16 cellular contexts compared by ENCODE assay signal in genomic region chr9:132458432-132458831, GRCh38. TPM values are rescaled to one million over a fixed set of nuclear protein-coding genes. Genes with fewer than 3 reads are reported as not detected.
DNase-seq lines count a peak whose midpoint lies in the region; ATAC-seq, FAIRE-seq and TF ChIP-seq lines count a peak whose summit lies in the region.
"Had no signal": no experiment of that assay in that cellular context is flagged by ENCODE, and none has a peak within 500 bp of the region (broad histone marks: within the 10 kb centered on the region; RNA-seq: fewer than 3 reads in every experiment).

No MANE protein-coding gene starts in this region.

- H3K9me3 ChIP-seq in HepG2 (ENCODE audit: low read length) = no peaks in the 10 kb centered on the region
- H3K9me3 ChIP-seq in right lobe of liver = no peaks in the 10 kb centered on the region
- H3K9me3 ChIP-seq in gastrocnemius medialis = no peaks in the 10 kb centered on the region
- H3K9me3 ChIP-seq: BLaER1 treated with 17β-estradiol and CSF1 and Interleukin-3, amounts not matched to agents 10 nM and 100 nM had no signal

- no peak for TF ChIP-seq RAD21 in HepG2 (CRISPR knock-in tag; IDR thresholded peaks at IDR 0.05)

- intact Hi-C loops in HepG2 (cut with micrococcal nuclease; ENCODE audit: unreplicated experiment) (no loop called here), right lobe of liver (cut with DNase I) (no loop called here), gastrocnemius medialis (cut with DNase I; ENCODE audit: low total_unique reads) (no loop called here)

- H3K27me3 Mint-ChIP-seq in chondrocyte (ENCODE audit: low read depth) (peaks cover 7% of the 10 kb centered on the region), nephron progenitor cell (ENCODE audit: low read depth, poor library complexity) (peaks cover 3% of the 10 kb centered on the region)

- H3K4me1 ChIP-seq in HepG2 (ENCODE audit: insufficient read depth, low read length) = no peaks in the 10 kb centered on the region
- no peaks in the 10 kb centered on the region for H3K4me1 ChIP-seq in right lobe of liver
- no peaks in the 10 kb centered on the region for H3K4me1 ChIP-seq in gastrocnemius medialis
- H3K4me1 ChIP-seq: BLaER1 treated with 17β-estradiol and CSF1 and Interleukin-3, amounts not matched to agents 10 nM and 100 nM had no signal

- ATAC-seq in HepG2 (peak; percentile 43; the same call in 1 of the 3 replicates), right lobe of liver (no peak), gastrocnemius medialis (no peak)

- POLR2A ChIA-PET in HepG2 (lab: Yijun Ruan, JAX) = no interaction called here

- no peak for TF ChIP-seq POLR2A in HepG2 (IDR thresholded peaks at IDR 0.05; ENCODE audit: insufficient read depth in 1 of 2, low read depth in 2 of 2, low read length in 2 of 2)
- no peak for TF ChIP-seq POLR2A in right lobe of liver (IDR thresholded peaks at IDR 0.05)
- TF ChIP-seq POLR2A in gastrocnemius medialis (IDR thresholded peaks at IDR 0.05) = no peak

- H3K4me3 Mint-ChIP-seq in chondrocyte (ENCODE audit: unreplicated experiment) = no peak overlapping the region
- H3K4me3 Mint-ChIP-seq in nephron progenitor cell = peak overlapping the region; percentile 56
- H3K4me3 Mint-ChIP-seq: CD4-positive, CD25-positive, alpha-beta regulatory T cell had no signal

- no peak for FAIRE-seq in HepG2 (lab: Jason Lieb, UNC)

- H3K27ac Mint-ChIP-seq in chondrocyte (ENCODE audit: unreplicated experiment) (no peak overlapping the region), nephron progenitor cell (no peak overlapping the region)

- H3K4me1 Mint-ChIP-seq in chondrocyte (ENCODE audit: low read depth) (no peaks in the 10 kb centered on the region), nephron progenitor cell (peaks cover 53% of the 10 kb centered on the region)
- H3K4me1 Mint-ChIP-seq: CD4-positive, CD25-positive, alpha-beta regulatory T cell had no signal

- in situ Hi-C loops in HepG2 (cut with HindIII; ENCODE audit: extremely low pct_ligation_motif_present, low pct_unique_long_range_greater_than_20kb) (no loop called here), gastrocnemius medialis (cut with MboI; ENCODE audit: low sequenced_read_pairs in 4 of 4) (no loop called here)

- no peak overlapping the region for H2AFZ ChIP-seq in HepG2 (ENCODE audit: low read length)
- H2AFZ ChIP-seq: GM23248 had no signal

- H3K4me2 ChIP-seq in HepG2 (ENCODE audit: low read depth, low read length) = no peak overlapping the region
- H3K4me2 ChIP-seq: BLaER1 treated with 17β-estradiol and CSF1 and Interleukin-3, amounts not matched to agents 10 nM and 100 nM had no signal

- H3K36me3 Mint-ChIP-seq in chondrocyte (ENCODE audit: low read depth) (no peaks in the 10 kb centered on the region), nephron progenitor cell (ENCODE audit: low read depth) (no peaks in the 10 kb centered on the region)
- H3K36me3 Mint-ChIP-seq: CD4-positive, CD25-positive, alpha-beta regulatory T cell had no signal

- no peaks in the 10 kb centered on the region for H4K20me1 ChIP-seq in HepG2 (ENCODE audit: insufficient read depth, low read length)
- H4K20me1 ChIP-seq: BLaER1 treated with 17β-estradiol and CSF1 and Interleukin-3, amounts not matched to agents 10 nM and 100 nM had no signal

- no peaks in the 10 kb centered on the region for H3K36me3 ChIP-seq in HepG2 (replicated peaks in 1 of 2; ENCODE audit: control insufficient read depth in 1 of 2, insufficient read depth in 2 of 2, low read length in 2 of 2)
- no peaks in the 10 kb centered on the region for H3K36me3 ChIP-seq in right lobe of liver
- no peaks in the 10 kb centered on the region for H3K36me3 ChIP-seq in gastrocnemius medialis
- H3K36me3 ChIP-seq: BLaER1 treated with 17β-estradiol and CSF1 and Interleukin-3, amounts not matched to agents 10 nM and 100 nM had no signal

- H3K9ac ChIP-seq in HepG2 (ENCODE audit: insufficient read depth, low read depth, low read length) = no peak overlapping the region
- H3K9ac ChIP-seq: BLaER1 treated with 17β-estradiol and CSF1 and Interleukin-3, amounts not matched to agents 10 nM and 100 nM; GM23248 had no signal

- no peak for TF ChIP-seq CTCF in HepG2 (CRISPR knock-in tag; IDR thresholded peaks at IDR 0.05)
- TF ChIP-seq CTCF in right lobe of liver (IDR thresholded peaks at IDR 0.05) = no peak
- TF ChIP-seq CTCF in chondrocyte (IDR thresholded peaks at IDR 0.05) = peak; percentile 19
- no peak for TF ChIP-seq CTCF in nephron progenitor cell (IDR thresholded peaks at IDR 0.05)
- TF ChIP-seq CTCF in gastrocnemius medialis (IDR thresholded peaks at IDR 0.05 in 4 of 5, conservative IDR thresholded peaks at IDR 0.05 in 1 of 5) = no peak

- no peak overlapping the region for H3K4me3 ChIP-seq in HepG2 (replicated peaks in 1 of 3; ENCODE audit: insufficient read depth in 1 of 3, low read depth in 2 of 3, low read length in 3 of 3)
- H3K4me3 ChIP-seq in right lobe of liver = no peak overlapping the region
- no peak overlapping the region for H3K4me3 ChIP-seq in gastrocnemius medialis
- H3K4me3 ChIP-seq: BLaER1 treated with 17β-estradiol and CSF1 and Interleukin-3, amounts not matched to agents 10 nM and 100 nM; GM23248 had no signal

- H3K79me2 ChIP-seq in HepG2 (ENCODE audit: insufficient read depth, low read length) = no peaks in the 10 kb centered on the region

- 66% methylated on average over 8 of the region's 8 CpGs for WGBS in HepG2 (ENCODE audit: low lambda C conversion rate)
- 76% methylated on average over 8 of the region's 8 CpGs for WGBS in right lobe of liver (ENCODE audit: insufficient coverage, low coverage, low lambda C conversion rate, missing lambda C conversion rate)

- no peak for TF ChIP-seq EP300 in HepG2 (IDR thresholded peaks at IDR 0.05; ENCODE audit: low read depth in 2 of 2, low read length in 2 of 2)
- no peak for TF ChIP-seq EP300 in HepG2 (CRISPR knock-in tag; IDR thresholded peaks at IDR 0.05; ENCODE audit: borderline replicate concordance)

- H3K9me3 Mint-ChIP-seq in chondrocyte (ENCODE audit: low read depth) = no peaks in the 10 kb centered on the region
- no peaks in the 10 kb centered on the region for H3K9me3 Mint-ChIP-seq in nephron progenitor cell

- H3K27me3 ChIP-seq in HepG2 (ENCODE audit: control insufficient read depth in 1 of 2, insufficient read depth in 2 of 2, low read length in 2 of 2) (peaks cover 0 to 37% of the 10 kb centered on the region in 2 experiments), right lobe of liver (no peaks in the 10 kb centered on the region), gastrocnemius medialis (peaks cover 14 to 31% (median 27%) of the 10 kb centered on the region in 3 donors)
- H3K27me3 ChIP-seq: BLaER1 treated with 17β-estradiol and CSF1 and Interleukin-3, amounts not matched to agents 10 nM and 100 nM had no signal

- H3K27ac ChIP-seq in HepG2 (ENCODE audit: extremely low read length, insufficient read depth, low read length) (no peak overlapping the region), right lobe of liver (no peak overlapping the region), gastrocnemius medialis (no peak overlapping the region)
- H3K27ac ChIP-seq: BLaER1 treated with 17β-estradiol and CSF1 and Interleukin-3, amounts not matched to agents 10 nM and 100 nM; GM23248; HL-60 had no signal

- BruUV-seq in HepG2 (replicated peaks; lab: Mats Ljungman, UMichigan) = no TSS peak

- CTCF ChIA-PET in HepG2 (lab: Yijun Ruan, JAX; ENCODE audit: low intra/inter-chr PET ratio, low total read pairs) = no interaction called here

- no peak for DNase-seq in HepG2 (ENCODE audit: low spot score)
- DNase-seq in right lobe of liver = no peak
- DNase-seq in chondrocyte (ENCODE audit: low spot score) = no peak
- DNase-seq in nephron progenitor cell = no peak
- DNase-seq in activated T-cell treated with anti-CD3 and anti-CD28 coated beads, Interleukin-2, amount 50 U/mL, for 1 hour = no peak
- no peak for DNase-seq in gastrocnemius medialis
- no peak for DNase-seq in DMS 273 (lab: John Stamatoyannopoulos, UW; ENCODE audit: unreplicated experiment)
- DNase-seq: ACHN; CD4-positive, CD25-positive, alpha-beta regulatory T cell; DMS 273 treated with DMSO at 0.1 percent for 48 hours; GM23248; HCEC 1CT had no signal

RNA-seq across cellular contexts. Expression of gene CFAP77, which starts 48.4 kb away (rescaled TPM):
- total RNA-seq in HepG2 (2016; rRNA removed; fragmentation: Illumina TruSeq; extraction: Trizol) = not detected in 2 replicates
- not detected in 2 replicates for total RNA-seq in HepG2 (2016; cell fraction: cytosol; rRNA removed; fragmentation: Illumina TruSeq; extraction: Trizol; ENCODE audit: low read depth)
- not detected in 2 replicates for total RNA-seq in HepG2 (2016; cell fraction: insoluble cytoplasmic fraction; rRNA removed; fragmentation: Illumina TruSeq; extraction: Trizol)
- total RNA-seq in HepG2 (2016; cell fraction: membrane; rRNA removed; fragmentation: Illumina TruSeq; extraction: Trizol) = not detected in 2 replicates
- total RNA-seq in HepG2 (2016; cell fraction: nucleus; rRNA removed; fragmentation: Illumina TruSeq; extraction: Trizol) = not detected in 2 replicates
- not detected in 2 replicates for polyA plus RNA-seq in HepG2 (2011; rRNA removed)
- not detected in 2 replicates for polyA plus RNA-seq in HepG2 (2011; cell fraction: cytosol; rRNA removed)
- polyA plus RNA-seq in HepG2 (2011; cell fraction: nucleus; rRNA removed) = not detected in 2 replicates
- polyA plus RNA-seq in HepG2 (2012) = not detected in 2 replicates
- polyA plus RNA-seq in HepG2 (2016; cell fraction: cytosol; fragmentation: Illumina TruSeq; extraction: Trizol; ENCODE audit: low read depth) = not detected in 2 replicates
- polyA plus RNA-seq in HepG2 (2016; cell fraction: insoluble cytoplasmic fraction; fragmentation: Illumina TruSeq; extraction: Trizol; ENCODE audit: low read depth) = not detected in 2 replicates
- not detected in 2 replicates for polyA plus RNA-seq in HepG2 (2016; cell fraction: membrane; fragmentation: Illumina TruSeq; extraction: Trizol; ENCODE audit: low read depth)
- not detected in 2 replicates for polyA plus RNA-seq in HepG2 (2016; cell fraction: nucleus; fragmentation: Illumina TruSeq; extraction: Trizol; ENCODE audit: insufficient read depth, low read depth)
- not detected in 2 replicates for polyA minus RNA-seq in HepG2 (2011; rRNA and poly(A)+ RNA removed; ENCODE audit: low replicate concordance)
- polyA minus RNA-seq in HepG2 (2011; cell fraction: cytosol; rRNA and poly(A)+ RNA removed) = not detected in 2 replicates
- polyA minus RNA-seq in HepG2 (2011; cell fraction: nucleus; rRNA and poly(A)+ RNA removed) = not detected in 2 replicates
- total RNA-seq in right lobe of liver = not detected
- total RNA-seq in chondrocyte = 0.47 to 0.74 TPM (median 0.63 TPM) in 3 replicates
- total RNA-seq in gastrocnemius medialis = not detected
- total RNA-seq: A172; CD4-positive, CD25-positive, alpha-beta regulatory T cell; Daoy; GM23248 had no signal
- polyA plus RNA-seq: CD4-positive, CD25-positive, alpha-beta regulatory T cell; GM23248 had no signal

RNA-seq across cellular contexts. Expression of gene TTF1, which starts 51.8 kb away (rescaled TPM):
- 9.8 and 11.8 TPM in 2 replicates for total RNA-seq in HepG2 (2016; rRNA removed; fragmentation: Illumina TruSeq; extraction: Trizol)
- total RNA-seq in HepG2 (2016; cell fraction: cytosol; rRNA removed; fragmentation: Illumina TruSeq; extraction: Trizol; ENCODE audit: low read depth) = 3.2 and 3.6 TPM in 2 replicates
- total RNA-seq in HepG2 (2016; cell fraction: insoluble cytoplasmic fraction; rRNA removed; fragmentation: Illumina TruSeq; extraction: Trizol) = 10.2 and 13.0 TPM in 2 replicates
- 5.9 and 7.1 TPM in 2 replicates for total RNA-seq in HepG2 (2016; cell fraction: membrane; rRNA removed; fragmentation: Illumina TruSeq; extraction: Trizol)
- total RNA-seq in HepG2 (2016; cell fraction: nucleus; rRNA removed; fragmentation: Illumina TruSeq; extraction: Trizol) = 11.7 and 13.6 TPM in 2 replicates
- 3.4 and 3.6 TPM in 2 replicates for polyA plus RNA-seq in HepG2 (2011; rRNA removed)
- polyA plus RNA-seq in HepG2 (2011; cell fraction: cytosol; rRNA removed) = 2.5 and 3.6 TPM in 2 replicates
- 0.79 and 1.8 TPM in 2 replicates for polyA plus RNA-seq in HepG2 (2011; cell fraction: nucleus; rRNA removed)
- 3.6 and 6.2 TPM in 2 replicates for polyA plus RNA-seq in HepG2 (2012)
- 1.7 and 2.3 TPM in 2 replicates for polyA plus RNA-seq in HepG2 (2016; cell fraction: cytosol; fragmentation: Illumina TruSeq; extraction: Trizol; ENCODE audit: low read depth)
- polyA plus RNA-seq in HepG2 (2016; cell fraction: insoluble cytoplasmic fraction; fragmentation: Illumina TruSeq; extraction: Trizol; ENCODE audit: low read depth) = 9.4 and 9.7 TPM in 2 replicates
- polyA plus RNA-seq in HepG2 (2016; cell fraction: membrane; fragmentation: Illumina TruSeq; extraction: Trizol; ENCODE audit: low read depth) = 2.9 and 3.8 TPM in 2 replicates
- polyA plus RNA-seq in HepG2 (2016; cell fraction: nucleus; fragmentation: Illumina TruSeq; extraction: Trizol; ENCODE audit: insufficient read depth, low read depth) = 15.1 and 15.8 TPM in 2 replicates
- 0.24 and 1.8 TPM in 2 replicates for polyA minus RNA-seq in HepG2 (2011; rRNA and poly(A)+ RNA removed; ENCODE audit: low replicate concordance)
- 1.3 and 2.3 TPM in 2 replicates for polyA minus RNA-seq in HepG2 (2011; cell fraction: cytosol; rRNA and poly(A)+ RNA removed)
- polyA minus RNA-seq in HepG2 (2011; cell fraction: nucleus; rRNA and poly(A)+ RNA removed) = 5.4 and 5.5 TPM in 2 replicates
- 1 to 10 TPM; 2.2 to 6.0 (median 3.4) TPM for total RNA-seq in right lobe of liver
- total RNA-seq in chondrocyte = 7.1 to 10.7 TPM (median 8.9 TPM) in 3 replicates
- 10 to 100 TPM; 11.9 to 18.2 (median 12.8) TPM for total RNA-seq in gastrocnemius medialis
